ENCODE assay signal across 8 cellular contexts in genomic region chr10:58384095-58384494, GRCh38. TPM values are rescaled to one million over a fixed set of nuclear protein-coding genes. Genes with fewer than 3 reads are reported as not detected.
DNase-seq lines count a peak whose midpoint lies in the region; ATAC-seq and TF ChIP-seq lines count a peak whose summit lies in the region.

No MANE protein-coding gene starts in this region.

- peak; percentile 58 for ATAC-seq in HG03025 (IDR thresholded peaks at IDR 0.05; ENCODE audit: low FRiP score, unreplicated experiment)

- POLR2A ChIA-PET in HEK293T (lab: Yijun Ruan, JAX), result interaction anchor here (0.8 to 2.8 kb wide), 4 partner anchors 9 to 84 kb away, joined by 3 to 19 read pairs (median 8); partner anchors contain the start of gene UBE2D1

- DNase-seq in activated T-cell treated with anti-CD3 and anti-CD28 coated beads, Interleukin-2, amount 50 U/mL, for 24 hours, result no peak
- no peak for DNase-seq in activated T-cell treated with anti-CD3 and anti-CD28 coated beads, Interleukin-2, amount 50 U/mL, for 48 hours
- DNase-seq in RPMI7951 (ENCODE audit: low read depth) (peak; percentile 21), epithelial cell of proximal tubule (ENCODE audit: low read depth) (no peak), progenitor cell of endocrine pancreas (ENCODE audit: low spot score, unreplicated experiment) (no peak), cerebellar nuclear complex (lab: John Stamatoyannopoulos, UW) (no peak), HEK293T (ENCODE audit: extremely low spot score) (no peak)

- no peaks in the 10 kb centered on the region for H3K27me3 Mint-ChIP-seq in activated T-cell treated with anti-CD3 and anti-CD28 coated beads, Interleukin-2, amount 50 U/mL, for 24 hours
- H3K27me3 Mint-ChIP-seq in progenitor cell of endocrine pancreas, result no peaks in the 10 kb centered on the region

- no peak for TF ChIP-seq CTCF in epithelial cell of proximal tubule (conservative IDR thresholded peaks at IDR 0.05; ENCODE audit: low read depth, low read length)
- no peak for TF ChIP-seq CTCF in progenitor cell of endocrine pancreas (IDR thresholded peaks at IDR 0.05; ENCODE audit: unreplicated experiment)

- CTCF ChIA-PET in HEK293T (lab: Yijun Ruan, JAX), result interaction anchor here (0.6 to 1.8 kb wide), 7 partner anchors 15 to 207 kb away, joined by 3 to 12 read pairs (median 4); no protein-coding TSS in a partner anchor

- peak overlapping the region; percentile 95 for H3K4me3 Mint-ChIP-seq in activated T-cell treated with anti-CD3 and anti-CD28 coated beads, Interleukin-2, amount 50 U/mL, for 24 hours
- H3K4me3 Mint-ChIP-seq in progenitor cell of endocrine pancreas (ENCODE audit: low read depth), result peak overlapping the region; percentile 98

- peak overlapping the region; percentile 87 for H3K4me3 ChIP-seq in epithelial cell of proximal tubule (ENCODE audit: low read depth, low read length)

- no peaks in the 10 kb centered on the region for H3K9me3 Mint-ChIP-seq in activated T-cell treated with anti-CD3 and anti-CD28 coated beads, Interleukin-2, amount 50 U/mL, for 24 hours
- no peaks in the 10 kb centered on the region for H3K9me3 Mint-ChIP-seq in progenitor cell of endocrine pancreas (ENCODE audit: low read depth)

- no peak overlapping the region for H3K27ac Mint-ChIP-seq in activated T-cell treated with anti-CD3 and anti-CD28 coated beads, Interleukin-2, amount 50 U/mL, for 24 hours
- no peak overlapping the region for H3K27ac Mint-ChIP-seq in progenitor cell of endocrine pancreas

- peaks cover 40% of the 10 kb centered on the region for H3K36me3 Mint-ChIP-seq in activated T-cell treated with anti-CD3 and anti-CD28 coated beads, Interleukin-2, amount 50 U/mL, for 24 hours (ENCODE audit: low read depth)
- H3K36me3 Mint-ChIP-seq in progenitor cell of endocrine pancreas (ENCODE audit: insufficient read depth), result peaks cover 6% of the 10 kb centered on the region

- peaks cover 41% of the 10 kb centered on the region for H3K4me1 Mint-ChIP-seq in activated T-cell treated with anti-CD3 and anti-CD28 coated beads, Interleukin-2, amount 50 U/mL, for 24 hours (ENCODE audit: low read depth)
- H3K4me1 Mint-ChIP-seq in progenitor cell of endocrine pancreas (ENCODE audit: low read depth), result peaks cover 23% of the 10 kb centered on the region

TF ChIP-seq in HEK293T, 16 proteins besides CTCF, POLR2A, EP300 and RAD21:
- TF ChIP-seq TARDBP (IDR thresholded peaks at IDR 0.05), result no peak
- TF ChIP-seq PKNOX1 (IDR thresholded peaks at IDR 0.05), result no peak

RNA-seq across cellular contexts. Expression of gene TFAM, which starts 1.1 kb away (rescaled TPM):
- total RNA-seq in RPMI7951 (2014; rRNA removed; shearing (Covaris generic)), result 28.8 and 33.4 TPM in 2 replicates
- 43.4 and 44.9 TPM in 2 replicates for total RNA-seq in epithelial cell of proximal tubule
- total RNA-seq in progenitor cell of endocrine pancreas, result 53.5 and 60.7 TPM in 2 replicates

RNA-seq across cellular contexts. Expression of gene UBE2D1, which starts 49.3 kb away (rescaled TPM):
- 18.2 and 21.5 TPM in 2 replicates for total RNA-seq in RPMI7951 (2014; rRNA removed; shearing (Covaris generic))
- total RNA-seq in epithelial cell of proximal tubule (14.5 and 15.6 TPM in 2 replicates), progenitor cell of endocrine pancreas (31.8 and 33.3 TPM in 2 replicates)
